In the genomic region with DNA sequence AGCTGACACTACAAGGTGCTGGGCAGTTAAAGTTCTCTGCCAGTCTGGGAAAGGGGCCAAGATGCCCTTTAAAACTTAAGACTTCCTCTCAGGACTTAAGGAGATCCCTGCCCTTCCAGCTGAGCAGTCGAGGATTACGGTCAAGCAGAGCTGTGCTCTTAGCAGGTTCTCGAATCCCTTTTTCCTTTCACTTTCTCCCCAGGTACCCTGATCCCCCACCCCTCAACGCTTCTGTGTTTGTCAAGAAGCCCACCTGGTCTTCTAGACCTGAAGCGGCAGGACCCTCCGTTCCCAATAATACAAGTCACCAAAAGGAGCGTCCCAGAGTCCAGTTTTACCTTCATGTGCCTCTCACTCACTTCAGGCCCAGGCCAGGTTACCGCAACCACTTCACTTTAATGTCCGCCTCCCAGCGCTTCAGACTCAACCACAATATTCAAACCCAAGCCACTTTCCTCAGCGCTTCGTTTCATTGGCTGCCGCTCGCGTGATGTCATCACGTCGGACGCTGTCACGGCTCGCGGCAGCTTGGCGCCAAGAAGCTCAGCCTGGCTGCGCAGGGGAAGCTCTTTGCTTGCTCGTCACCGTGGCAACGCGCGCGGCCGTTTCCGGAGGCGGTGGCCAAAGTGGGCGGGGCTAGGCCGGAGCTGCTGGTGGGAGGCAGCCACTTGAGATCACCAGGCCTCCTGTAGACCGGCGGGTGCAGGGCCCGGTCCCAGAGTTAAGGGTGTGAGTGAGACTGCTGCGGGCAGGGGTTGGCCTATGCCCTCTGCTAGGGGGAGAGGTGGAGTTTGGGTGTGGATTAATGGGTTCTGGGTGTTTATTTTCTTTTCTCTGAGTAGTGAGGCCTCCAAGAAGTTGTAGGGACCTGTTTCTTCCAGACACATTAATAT, we compare ENCODE assay signal across 1 cellular context.
TF ChIP-seq lines count a peak whose summit lies in the region.

TSS of gene KIF18A (minus strand) at position 431 of the 893 bp plus-strand sequence. CDS start 10,209 bp downstream, outside the sequence.
TSS of gene METTL15 (plus strand) at position 663 of the 893 bp plus-strand sequence. CDS start 4,947 bp downstream, outside the sequence.

TF ChIP-seq in HepG2, 621 proteins besides CTCF, POLR2A, EP300 and RAD21 (continued from another document and continues in another):
- no peak for TF ChIP-seq PRDM15 (CRISPR knock-in tag; IDR thresholded peaks at IDR 0.05)
- TF ChIP-seq, protein P1, sequence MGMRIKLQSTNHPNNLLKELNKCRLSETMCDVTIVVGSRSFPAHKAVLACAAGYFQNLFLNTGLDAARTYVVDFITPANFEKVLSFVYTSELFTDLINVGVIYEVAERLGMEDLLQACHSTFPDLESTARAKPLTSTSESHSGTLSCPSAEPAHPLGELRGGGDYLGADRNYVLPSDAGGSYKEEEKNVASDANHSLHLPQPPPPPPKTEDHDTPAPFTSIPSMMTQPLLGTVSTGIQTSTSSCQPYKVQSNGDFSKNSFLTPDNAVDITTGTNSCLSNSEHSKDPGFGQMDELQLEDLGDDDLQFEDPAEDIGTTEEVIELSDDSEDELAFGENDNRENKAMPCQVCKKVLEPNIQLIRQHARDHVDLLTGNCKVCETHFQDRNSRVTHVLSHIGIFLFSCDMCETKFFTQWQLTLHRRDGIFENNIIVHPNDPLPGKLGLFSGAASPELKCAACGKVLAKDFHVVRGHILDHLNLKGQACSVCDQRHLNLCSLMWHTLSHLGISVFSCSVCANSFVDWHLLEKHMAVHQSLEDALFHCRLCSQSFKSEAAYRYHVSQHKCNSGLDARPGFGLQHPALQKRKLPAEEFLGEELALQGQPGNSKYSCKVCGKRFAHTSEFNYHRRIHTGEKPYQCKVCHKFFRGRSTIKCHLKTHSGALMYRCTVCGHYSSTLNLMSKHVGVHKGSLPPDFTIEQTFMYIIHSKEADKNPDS (CRISPR knock-in tag; IDR thresholded peaks at IDR 0.05) = 0 out of 2 replicates have a peak, but pooled peaks have one; percentile 40
- no peak for TF ChIP-seq ZHX1 (CRISPR knock-in tag; IDR thresholded peaks at IDR 0.05; ENCODE audit: low read depth)
- peak; percentile 93 for TF ChIP-seq ATF1 (CRISPR knock-in tag; IDR thresholded peaks at IDR 0.05)
- no peak for TF ChIP-seq ZNF256 (CRISPR knock-in tag; conservative IDR thresholded peaks at IDR 0.05)
- TF ChIP-seq TBX3 (IDR thresholded peaks at IDR 0.05; ENCODE audit: borderline replicate concordance) = no peak
- no peak for TF ChIP-seq ZFAT (CRISPR knock-in tag; conservative IDR thresholded peaks at IDR 0.05)
- 0 out of 2 replicates have a peak, but pooled peaks have one; percentile 75 for TF ChIP-seq ZNF598 (CRISPR knock-in tag; IDR thresholded peaks at IDR 0.05; ENCODE audit: borderline replicate concordance)
- TF ChIP-seq ZNF138 (CRISPR knock-in tag; IDR thresholded peaks at IDR 0.05; ENCODE audit: low read depth) = 0 out of 2 replicates have a peak, but pooled peaks have one; percentile 62
- TF ChIP-seq HDAC6 (IDR thresholded peaks at IDR 0.05; ENCODE audit: low read depth, low read length) = no peak
- no peak for TF ChIP-seq ZNF431 (CRISPR knock-in tag; IDR thresholded peaks at IDR 0.05; ENCODE audit: borderline replicate concordance, low read depth)
- TF ChIP-seq TCF7L2 (IDR thresholded peaks at IDR 0.05; ENCODE audit: low read depth, low read length) = no peak
- TF ChIP-seq ZNF543 (CRISPR knock-in tag; IDR thresholded peaks at IDR 0.05) = no peak
- no peak for TF ChIP-seq ZNF383 (CRISPR knock-in tag; IDR thresholded peaks at IDR 0.05; ENCODE audit: borderline replicate concordance)
- peak; percentile 93 for TF ChIP-seq POGZ (CRISPR knock-in tag; IDR thresholded peaks at IDR 0.05)
- no peak for TF ChIP-seq EHMT2 (IDR thresholded peaks at IDR 0.05; ENCODE audit: borderline replicate concordance, low read depth, low read length)
- 0 out of 2 replicates have a peak, but pooled peaks have one; percentile 13 for TF ChIP-seq ZNF740 (CRISPR knock-in tag; IDR thresholded peaks at IDR 0.05)
- TF ChIP-seq, protein P2, sequence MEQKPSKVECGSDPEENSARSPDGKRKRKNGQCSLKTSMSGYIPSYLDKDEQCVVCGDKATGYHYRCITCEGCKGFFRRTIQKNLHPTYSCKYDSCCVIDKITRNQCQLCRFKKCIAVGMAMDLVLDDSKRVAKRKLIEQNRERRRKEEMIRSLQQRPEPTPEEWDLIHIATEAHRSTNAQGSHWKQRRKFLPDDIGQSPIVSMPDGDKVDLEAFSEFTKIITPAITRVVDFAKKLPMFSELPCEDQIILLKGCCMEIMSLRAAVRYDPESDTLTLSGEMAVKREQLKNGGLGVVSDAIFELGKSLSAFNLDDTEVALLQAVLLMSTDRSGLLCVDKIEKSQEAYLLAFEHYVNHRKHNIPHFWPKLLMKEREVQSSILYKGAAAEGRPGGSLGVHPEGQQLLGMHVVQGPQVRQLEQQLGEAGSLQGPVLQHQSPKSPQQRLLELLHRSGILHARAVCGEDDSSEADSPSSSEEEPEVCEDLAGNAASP (CRISPR knock-in tag; IDR thresholded peaks at IDR 0.05; ENCODE audit: borderline replicate concordance) = no peak
- TF ChIP-seq U2AF2 (IDR thresholded peaks at IDR 0.05; ENCODE audit: low read depth, low read length) = 0 out of 2 replicates have a peak, but pooled peaks have one; percentile 72
- TF ChIP-seq ZNF296 (CRISPR knock-in tag; conservative IDR thresholded peaks at IDR 0.05) = no peak
- TF ChIP-seq YEATS2 (CRISPR knock-in tag; IDR thresholded peaks at IDR 0.05; ENCODE audit: borderline replicate concordance) = peak; percentile 90
- peak; percentile 40; the same call in 1 of the 2 replicates for TF ChIP-seq ZNF556 (CRISPR knock-in tag; IDR thresholded peaks at IDR 0.05; ENCODE audit: borderline replicate concordance)
- TF ChIP-seq JUND (CRISPR knock-in tag; IDR thresholded peaks at IDR 0.05) = no peak
- no peak for TF ChIP-seq NAIF1 (CRISPR knock-in tag; IDR thresholded peaks at IDR 0.05; ENCODE audit: borderline replicate concordance)
- TF ChIP-seq NCOA5 (CRISPR knock-in tag; IDR thresholded peaks at IDR 0.05) = no peak
- TF ChIP-seq ZNF770 (CRISPR knock-in tag; IDR thresholded peaks at IDR 0.05) = no peak
- no peak for TF ChIP-seq PRPF4 (IDR thresholded peaks at IDR 0.05; ENCODE audit: low read depth, low read length, poor library complexity, severe bottlenecking)
- TF ChIP-seq, protein P3, sequence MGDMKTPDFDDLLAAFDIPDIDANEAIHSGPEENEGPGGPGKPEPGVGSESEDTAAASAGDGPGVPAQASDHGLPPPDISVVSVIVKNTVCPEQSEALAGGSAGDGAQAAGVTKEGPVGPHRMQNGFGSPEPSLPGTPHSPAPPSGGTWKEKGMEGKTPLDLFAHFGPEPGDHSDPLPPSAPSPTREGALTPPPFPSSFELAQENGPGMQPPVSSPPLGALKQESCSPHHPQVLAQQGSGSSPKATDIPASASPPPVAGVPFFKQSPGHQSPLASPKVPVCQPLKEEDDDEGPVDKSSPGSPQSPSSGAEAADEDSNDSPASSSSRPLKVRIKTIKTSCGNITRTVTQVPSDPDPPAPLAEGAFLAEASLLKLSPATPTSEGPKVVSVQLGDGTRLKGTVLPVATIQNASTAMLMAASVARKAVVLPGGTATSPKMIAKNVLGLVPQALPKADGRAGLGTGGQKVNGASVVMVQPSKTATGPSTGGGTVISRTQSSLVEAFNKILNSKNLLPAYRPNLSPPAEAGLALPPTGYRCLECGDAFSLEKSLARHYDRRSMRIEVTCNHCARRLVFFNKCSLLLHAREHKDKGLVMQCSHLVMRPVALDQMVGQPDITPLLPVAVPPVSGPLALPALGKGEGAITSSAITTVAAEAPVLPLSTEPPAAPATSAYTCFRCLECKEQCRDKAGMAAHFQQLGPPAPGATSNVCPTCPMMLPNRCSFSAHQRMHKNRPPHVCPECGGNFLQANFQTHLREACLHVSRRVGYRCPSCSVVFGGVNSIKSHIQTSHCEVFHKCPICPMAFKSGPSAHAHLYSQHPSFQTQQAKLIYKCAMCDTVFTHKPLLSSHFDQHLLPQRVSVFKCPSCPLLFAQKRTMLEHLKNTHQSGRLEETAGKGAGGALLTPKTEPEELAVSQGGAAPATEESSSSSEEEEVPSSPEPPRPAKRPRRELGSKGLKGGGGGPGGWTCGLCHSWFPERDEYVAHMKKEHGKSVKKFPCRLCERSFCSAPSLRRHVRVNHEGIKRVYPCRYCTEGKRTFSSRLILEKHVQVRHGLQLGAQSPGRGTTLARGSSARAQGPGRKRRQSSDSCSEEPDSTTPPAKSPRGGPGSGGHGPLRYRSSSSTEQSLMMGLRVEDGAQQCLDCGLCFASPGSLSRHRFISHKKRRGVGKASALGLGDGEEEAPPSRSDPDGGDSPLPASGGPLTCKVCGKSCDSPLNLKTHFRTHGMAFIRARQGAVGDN (CRISPR knock-in tag; IDR thresholded peaks at IDR 0.05) = peak; percentile 85
- TF ChIP-seq, protein P4, sequence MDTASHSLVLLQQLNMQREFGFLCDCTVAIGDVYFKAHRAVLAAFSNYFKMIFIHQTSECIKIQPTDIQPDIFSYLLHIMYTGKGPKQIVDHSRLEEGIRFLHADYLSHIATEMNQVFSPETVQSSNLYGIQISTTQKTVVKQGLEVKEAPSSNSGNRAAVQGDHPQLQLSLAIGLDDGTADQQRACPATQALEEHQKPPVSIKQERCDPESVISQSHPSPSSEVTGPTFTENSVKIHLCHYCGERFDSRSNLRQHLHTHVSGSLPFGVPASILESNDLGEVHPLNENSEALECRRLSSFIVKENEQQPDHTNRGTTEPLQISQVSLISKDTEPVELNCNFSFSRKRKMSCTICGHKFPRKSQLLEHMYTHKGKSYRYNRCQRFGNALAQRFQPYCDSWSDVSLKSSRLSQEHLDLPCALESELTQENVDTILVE (CRISPR knock-in tag; IDR thresholded peaks at IDR 0.05) = no peak
- TF ChIP-seq PBX2 (CRISPR knock-in tag; IDR thresholded peaks at IDR 0.05) = no peak
- no peak for TF ChIP-seq SOX13 (IDR thresholded peaks at IDR 0.05)
- no peak; a peak in 1 of 4 replicates for TF ChIP-seq SOX13 (CRISPR knock-in tag; conservative IDR thresholded peaks at IDR 0.05 in 1 of 2, IDR thresholded peaks at IDR 0.05 in 1 of 2)
- no peak for TF ChIP-seq RARG (CRISPR knock-in tag; IDR thresholded peaks at IDR 0.05; ENCODE audit: low read depth)
